ENCODE assay signal across 17 cellular contexts in the genomic region with DNA sequence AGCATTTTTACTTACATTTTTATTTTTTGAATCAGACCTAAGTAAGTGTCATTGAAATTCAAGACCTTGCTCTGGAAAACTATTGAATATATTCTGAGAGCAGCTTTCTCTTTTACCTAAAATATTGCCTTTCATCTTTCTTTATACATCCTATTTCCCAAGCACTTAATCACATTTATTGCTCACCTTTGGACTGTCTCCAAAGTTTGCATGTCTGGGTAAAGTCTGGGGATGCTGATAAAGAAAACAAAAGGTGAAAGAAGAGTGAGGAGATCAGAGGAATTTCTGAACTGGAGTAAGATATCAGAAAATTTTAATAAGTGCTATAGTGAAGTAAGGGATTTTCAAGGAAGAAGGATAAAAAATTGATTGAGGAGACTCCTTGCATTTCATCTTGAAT.
DNase-seq lines count a peak whose midpoint lies in the region; ATAC-seq and TF ChIP-seq lines count a peak whose summit lies in the region.
"Had no signal": no experiment of that assay in that cellular context is flagged by ENCODE, and none has a peak within 500 bp of the region (broad histone marks: within the 10 kb centered on the region; RNA-seq: fewer than 3 reads in every experiment).

No MANE protein-coding gene starts in this region.

- POLR2A ChIA-PET in MCF 10A (lab: Yijun Ruan, JAX) = no interaction called here

- no peak overlapping the region for H3K4me3 Mint-ChIP-seq in MCF 10A (ENCODE audit: unreplicated experiment)
- H3K4me3 Mint-ChIP-seq: CD14-positive monocyte; CD8-positive, alpha-beta T cell had no signal

- in situ Hi-C loops in HAP-1 (cut with MboI; ENCODE audit: low sequenced_read_pairs) = no loop called here

- H3K36me3 ChIP-seq in breast epithelium (no peaks in the 10 kb centered on the region), HAP-1 (replicated peaks) (no peaks in the 10 kb centered on the region)

- ATAC-seq in GM21737 (IDR thresholded peaks at IDR 0.05; ENCODE audit: unreplicated experiment) = no peak
- ATAC-seq: CD8-positive, alpha-beta T cell; HCT116 had no signal

- TF ChIP-seq POLR2A in breast epithelium (IDR thresholded peaks at IDR 0.05) = no peak

- peaks cover 0 to 3% of the 10 kb centered on the region in 2 donors for H3K27me3 ChIP-seq in breast epithelium
- H3K27me3 ChIP-seq in HAP-1 (ENCODE audit: low read depth) = no peaks in the 10 kb centered on the region; the same call in 1 of the 2 replicates

- intact Hi-C loops in MCF 10A (cut with micrococcal nuclease) = no loop called here
- intact Hi-C loops in breast epithelium (cut with DNase I; ENCODE audit: low total_unique reads) = no loop called here

- CTCF ChIA-PET in MCF 10A (lab: Yijun Ruan, JAX) = interaction anchor here (1.1 kb wide), 1 partner anchor 62 kb away, joined by 4 read pairs; no protein-coding TSS in a partner anchor

- no peak overlapping the region for H3K27ac Mint-ChIP-seq in MCF 10A (ENCODE audit: low read depth, unreplicated experiment)
- H3K27ac Mint-ChIP-seq: CD14-positive monocyte; CD8-positive, alpha-beta T cell had no signal

- TF ChIP-seq CTCF in MCF 10A (IDR thresholded peaks at IDR 0.05; ENCODE audit: unreplicated experiment) (no peak), breast epithelium (IDR thresholded peaks at IDR 0.05) (no peak)

- peak; percentile 9 for DNase-seq in MCF 10A (ENCODE audit: unreplicated experiment)
- no peak for DNase-seq in breast epithelium (ENCODE audit: low spot score in 2 of 2)
- DNase-seq in amniotic epithelial cell (ENCODE audit: low read depth) = peak; percentile 42
- peak; percentile 15 for DNase-seq in left kidney (ENCODE audit: low read depth, low spot score)
- DNase-seq in HAP-1 (ENCODE audit: low spot score in 2 of 2) = no peak
- no peak for DNase-seq in HuH-7.5 (ENCODE audit: low spot score)
- no peak for DNase-seq in activated gamma-delta T cell (lab: John Stamatoyannopoulos, UW)
- DNase-seq: CD8-positive, alpha-beta T cell; COR-L47; DMS153; DMS79 treated with DMSO at 0.1 percent for 48 hours; EL; GDM1 had no signal

- H3K4me1 ChIP-seq in breast epithelium (no peaks in the 10 kb centered on the region), HAP-1 (no peaks in the 10 kb centered on the region)

- no peaks in the 10 kb centered on the region for H3K36me3 Mint-ChIP-seq in MCF 10A (ENCODE audit: insufficient read depth, unreplicated experiment)
- H3K36me3 Mint-ChIP-seq: CD14-positive monocyte; CD8-positive, alpha-beta T cell had no signal

- H3K9me3 ChIP-seq in breast epithelium (no peaks in the 10 kb centered on the region), HAP-1 (no peaks in the 10 kb centered on the region)

- H3K27me3 Mint-ChIP-seq in MCF 10A (ENCODE audit: insufficient read depth, unreplicated experiment) = no peaks in the 10 kb centered on the region

- BruUV-seq in MCF 10A (replicated peaks; lab: Mats Ljungman, UMichigan) = no TSS peak

- no peaks in the 10 kb centered on the region for H3K9me3 Mint-ChIP-seq in MCF 10A (ENCODE audit: unreplicated experiment)

- H3K4me1 Mint-ChIP-seq in MCF 10A (ENCODE audit: insufficient read depth, unreplicated experiment) = peaks cover 10% of the 10 kb centered on the region
- H3K4me1 Mint-ChIP-seq: CD14-positive monocyte had no signal

- H3K4me3 ChIP-seq in breast epithelium (no peak overlapping the region), HAP-1 (no peak overlapping the region)

- no peak overlapping the region for H3K27ac ChIP-seq in breast epithelium
- H3K27ac ChIP-seq: 22Rv1 had no signal

Comparison
In these comparisons a context has a peak if more than half of its experiments do, and no peak if none do; other contexts are left out.
1. DNase-seq: peak in MCF 10A (single experiment), amniotic epithelial cell (single experiment) and left kidney (single experiment); none in breast epithelium (0 of 2), HAP-1 (0 of 2), HuH-7.5 (single experiment) and activated gamma-delta T cell (single experiment).